In genomic region chr21:45113543-45113942, GRCh38 we compare ENCODE assay signal across 1 cellular context.
TF ChIP-seq lines count a peak whose summit lies in the region.

No MANE protein-coding gene starts in this region.

TF ChIP-seq in GM12878, 131 proteins besides CTCF, POLR2A, EP300 and RAD21 (continued from another document):
- TF ChIP-seq CEBPZ (IDR thresholded peaks at IDR 0.05; ENCODE audit: low read depth, low read length) (no peak), CBFB (IDR thresholded peaks at IDR 0.05; ENCODE audit: low read depth) (no peak), RFX5 (IDR thresholded peaks at IDR 0.05; ENCODE audit: low read depth, low read length) (no peak), NR2F1 (conservative IDR thresholded peaks at IDR 0.05) (no peak), CREB1 (IDR thresholded peaks at IDR 0.05; ENCODE audit: low read depth) (peak; percentile 41; the same call in 1 of the 2 replicates), TBL1XR1 (IDR thresholded peaks at IDR 0.05; ENCODE audit: low read depth, low read length) (no peak)
TF ChIP-seq in GM12878: peak in this region for 1.
